In genomic region chr11:66643745-66644437, GRCh38 we compare ENCODE assay signal across 10 cellular contexts. TPM values are rescaled to one million over a fixed set of nuclear protein-coding genes. Genes with fewer than 3 reads are reported as not detected.
DNase-seq lines count a peak whose midpoint lies in the region; ATAC-seq lines count a peak whose summit lies in the region.
"Had no signal": no experiment of that assay in that cellular context is flagged by ENCODE, and none has a peak within 500 bp of the region (broad histone marks: within the 10 kb centered on the region; RNA-seq: fewer than 3 reads in every experiment).

No MANE protein-coding gene starts in this region.

- no peak for DNase-seq in stimulated activated naive CD8-positive, alpha-beta T cell treated with anti-CD3 and anti-CD28 coated beads, Interleukin-15, Interleukin-2, amounts not matched to agents 100 U/mL and 50 U/mL, for 24 hours
- no peak for DNase-seq in activated T-helper 2 cell treated with anti-CD3 and anti-CD28 coated beads, Interferon-gamma antibody, Interleukin-2, Interleukin-4, amounts not matched to agents 10 μg/mL and 5 μg/mL and 100 μg/mL, durations not matched to agents 14 hours and 24 hours and 36 hours (ENCODE audit: low spot score)
- DNase-seq in Karpas-422: no peak
- DNase-seq: foreskin melanocyte, NCI-H1436 had no signal

- H3K4me1 ChIP-seq in iPS-15b (ENCODE audit: control insufficient read depth, insufficient read depth, low read length) (peaks cover 11% of the 10 kb centered on the region), Karpas-422 (ENCODE audit: low read length) (peaks cover 42% of the 10 kb centered on the region)

- no peak overlapping the region for H3K27ac ChIP-seq in Karpas-422 (ENCODE audit: low read length)
- H3K27ac ChIP-seq: ascending aorta had no signal

- H3K4me2 ChIP-seq in Karpas-422 (ENCODE audit: low read depth, low read length, poor library complexity, severe bottlenecking): no peak overlapping the region

- no peak for ATAC-seq in stimulated activated naive CD8-positive, alpha-beta T cell treated with anti-CD3 and anti-CD28 coated beads, Interleukin-15, Interleukin-2, amounts not matched to agents 100 U/mL and 50 U/mL, for 24 hours
- no peak for ATAC-seq in HG03095 (IDR thresholded peaks at IDR 0.05; ENCODE audit: unreplicated experiment)
- ATAC-seq: Panc1 had no signal

- H2AFZ ChIP-seq in Karpas-422 (ENCODE audit: low read length): no peak overlapping the region

- no peaks in the 10 kb centered on the region for H3K9me2 ChIP-seq in Karpas-422 (replicated peaks; ENCODE audit: insufficient read depth, low read length)

- no peak overlapping the region for H3K27ac Mint-ChIP-seq in stimulated activated naive CD8-positive, alpha-beta T cell treated with anti-CD3 and anti-CD28 coated beads, Interleukin-15, Interleukin-2, amounts not matched to agents 100 ng/mL and 50 ng/mL, for 24 hours
- no peak overlapping the region for H3K27ac Mint-ChIP-seq in activated T-helper 2 cell treated with anti-CD3 and anti-CD28 coated beads, Interferon-gamma antibody, Interleukin-2, Interleukin-4, amounts not matched to agents 10 μg/mL and 5 μg/mL and 100 μg/mL, durations not matched to agents 14 hours and 24 hours and 36 hours

- no peak overlapping the region for H3K4me3 ChIP-seq in iPS-15b (ENCODE audit: low read depth, low read length)
- H3K4me3 ChIP-seq in Karpas-422 (ENCODE audit: low read length): no peak overlapping the region

- peaks cover 77% of the 10 kb centered on the region for H4K20me1 ChIP-seq in Karpas-422 (ENCODE audit: insufficient read depth, low read depth, low read length)

- peaks cover 97% of the 10 kb centered on the region for H3K79me2 ChIP-seq in Karpas-422 (ENCODE audit: low read length)

- H3K9me3 ChIP-seq in iPS-15b (ENCODE audit: control insufficient read depth, insufficient read depth, low read length): no peaks in the 10 kb centered on the region
- H3K9me3 ChIP-seq in Karpas-422 (ENCODE audit: low read length): no peaks in the 10 kb centered on the region
- H3K9me3 ChIP-seq: ascending aorta had no signal

- peak overlapping the region; percentile 90 for H3K4me3 Mint-ChIP-seq in stimulated activated naive CD8-positive, alpha-beta T cell treated with anti-CD3 and anti-CD28 coated beads, Interleukin-15, Interleukin-2, amounts not matched to agents 100 ng/mL and 50 ng/mL, for 24 hours
- no peak overlapping the region for H3K4me3 Mint-ChIP-seq in activated T-helper 2 cell treated with anti-CD3 and anti-CD28 coated beads, Interferon-gamma antibody, Interleukin-2, Interleukin-4, amounts not matched to agents 10 μg/mL and 5 μg/mL and 100 μg/mL, durations not matched to agents 14 hours and 24 hours and 36 hours (ENCODE audit: low read depth)

- peaks cover 49% of the 10 kb centered on the region for H3K36me3 ChIP-seq in iPS-15b (ENCODE audit: control insufficient read depth, insufficient read depth, low read length)
- peaks cover 88% of the 10 kb centered on the region for H3K36me3 ChIP-seq in Karpas-422 (ENCODE audit: insufficient read depth, low read length)

- no peaks in the 10 kb centered on the region for H3K9me3 Mint-ChIP-seq in stimulated activated naive CD8-positive, alpha-beta T cell treated with anti-CD3 and anti-CD28 coated beads, Interleukin-15, Interleukin-2, amounts not matched to agents 100 ng/mL and 50 ng/mL, for 24 hours
- no peaks in the 10 kb centered on the region for H3K9me3 Mint-ChIP-seq in activated T-helper 2 cell treated with anti-CD3 and anti-CD28 coated beads, Interferon-gamma antibody, Interleukin-2, Interleukin-4, amounts not matched to agents 10 μg/mL and 5 μg/mL and 100 μg/mL, durations not matched to agents 14 hours and 24 hours and 36 hours

- peaks cover 89% of the 10 kb centered on the region for H3K4me1 Mint-ChIP-seq in stimulated activated naive CD8-positive, alpha-beta T cell treated with anti-CD3 and anti-CD28 coated beads, Interleukin-15, Interleukin-2, amounts not matched to agents 100 ng/mL and 50 ng/mL, for 24 hours (ENCODE audit: low read depth)
- peaks cover 71% of the 10 kb centered on the region for H3K4me1 Mint-ChIP-seq in activated T-helper 2 cell treated with anti-CD3 and anti-CD28 coated beads, Interferon-gamma antibody, Interleukin-2, Interleukin-4, amounts not matched to agents 10 μg/mL and 5 μg/mL and 100 μg/mL, durations not matched to agents 14 hours and 24 hours and 36 hours (ENCODE audit: low read depth)

- H3K27me3 ChIP-seq in iPS-15b (ENCODE audit: control insufficient read depth, insufficient read depth, low read length): no peaks in the 10 kb centered on the region
- no peaks in the 10 kb centered on the region for H3K27me3 ChIP-seq in Karpas-422 (ENCODE audit: low read length)
- H3K27me3 ChIP-seq: ascending aorta had no signal

- H3K36me3 Mint-ChIP-seq in stimulated activated naive CD8-positive, alpha-beta T cell treated with anti-CD3 and anti-CD28 coated beads, Interleukin-15, Interleukin-2, amounts not matched to agents 100 ng/mL and 50 ng/mL, for 24 hours (ENCODE audit: low read depth): peaks cover 95% of the 10 kb centered on the region
- H3K36me3 Mint-ChIP-seq in activated T-helper 2 cell treated with anti-CD3 and anti-CD28 coated beads, Interferon-gamma antibody, Interleukin-2, Interleukin-4, amounts not matched to agents 10 μg/mL and 5 μg/mL and 100 μg/mL, durations not matched to agents 14 hours and 24 hours and 36 hours (ENCODE audit: low read depth): peaks cover 94% of the 10 kb centered on the region

- intact Hi-C loops in activated T-helper 2 cell treated with anti-CD3 and anti-CD28 coated beads, Interferon-gamma antibody, Interleukin-2, Interleukin-4, amounts not matched to agents 10 μg/mL and 5 μg/mL and 100 μg/mL, durations not matched to agents 14 hours and 24 hours and 36 hours (cut with micrococcal nuclease): no loop called here

- H3K9ac ChIP-seq in iPS-15b (ENCODE audit: low read depth, low read length): peak overlapping the region; percentile 12
- H3K9ac ChIP-seq in Karpas-422 (ENCODE audit: low read length): no peak overlapping the region

- H3K27me3 Mint-ChIP-seq in stimulated activated naive CD8-positive, alpha-beta T cell treated with anti-CD3 and anti-CD28 coated beads, Interleukin-15, Interleukin-2, amounts not matched to agents 100 ng/mL and 50 ng/mL, for 24 hours: no peaks in the 10 kb centered on the region
- H3K27me3 Mint-ChIP-seq in activated T-helper 2 cell treated with anti-CD3 and anti-CD28 coated beads, Interferon-gamma antibody, Interleukin-2, Interleukin-4, amounts not matched to agents 10 μg/mL and 5 μg/mL and 100 μg/mL, durations not matched to agents 14 hours and 24 hours and 36 hours (ENCODE audit: low read depth): no peaks in the 10 kb centered on the region

RNA-seq across cellular contexts. Expression of gene RBM4, which starts 5.4 kb away (rescaled TPM):
- 125 and 129 TPM in 2 replicates for total RNA-seq in activated T-helper 2 cell treated with anti-CD3 and anti-CD28 coated beads, Interferon-gamma antibody, Interleukin-2, Interleukin-4, amounts not matched to agents 10 μg/mL and 5 μg/mL and 100 μg/mL, durations not matched to agents 14 hours and 24 hours and 36 hours
- 103 and 141 TPM in 2 replicates for total RNA-seq in Karpas-422 (2014; rRNA removed; shearing (Covaris generic); ENCODE audit: low replicate concordance)

RNA-seq across cellular contexts. Expression of gene RBM14, which starts 27.5 kb away (rescaled TPM):
- 188 and 197 TPM in 2 replicates for total RNA-seq in activated T-helper 2 cell treated with anti-CD3 and anti-CD28 coated beads, Interferon-gamma antibody, Interleukin-2, Interleukin-4, amounts not matched to agents 10 μg/mL and 5 μg/mL and 100 μg/mL, durations not matched to agents 14 hours and 24 hours and 36 hours
- 47.9 and 51.3 TPM in 2 replicates for total RNA-seq in Karpas-422 (2014; rRNA removed; shearing (Covaris generic); ENCODE audit: low replicate concordance)

RNA-seq across cellular contexts. Expression of gene RBM4B, which starts 33.8 kb away (rescaled TPM):
- 16.5 and 18.4 TPM in 2 replicates for total RNA-seq in activated T-helper 2 cell treated with anti-CD3 and anti-CD28 coated beads, Interferon-gamma antibody, Interleukin-2, Interleukin-4, amounts not matched to agents 10 μg/mL and 5 μg/mL and 100 μg/mL, durations not matched to agents 14 hours and 24 hours and 36 hours
- 39.5 and 43.2 TPM in 2 replicates for total RNA-seq in Karpas-422 (2014; rRNA removed; shearing (Covaris generic); ENCODE audit: low replicate concordance)

RNA-seq across cellular contexts. Expression of gene CCS, which starts 50.9 kb away (rescaled TPM):
- total RNA-seq in activated T-helper 2 cell treated with anti-CD3 and anti-CD28 coated beads, Interferon-gamma antibody, Interleukin-2, Interleukin-4, amounts not matched to agents 10 μg/mL and 5 μg/mL and 100 μg/mL, durations not matched to agents 14 hours and 24 hours and 36 hours: 30.4 and 31.1 TPM in 2 replicates
- total RNA-seq in Karpas-422 (2014; rRNA removed; shearing (Covaris generic); ENCODE audit: low replicate concordance): 24.6 and 57.6 TPM in 2 replicates

RNA-seq across cellular contexts. Expression of gene CCDC87, which starts 51.0 kb away (rescaled TPM):
- 0.09 and 0.14 TPM in 2 replicates for total RNA-seq in activated T-helper 2 cell treated with anti-CD3 and anti-CD28 coated beads, Interferon-gamma antibody, Interleukin-2, Interleukin-4, amounts not matched to agents 10 μg/mL and 5 μg/mL and 100 μg/mL, durations not matched to agents 14 hours and 24 hours and 36 hours
- total RNA-seq in Karpas-422 (2014; rRNA removed; shearing (Covaris generic); ENCODE audit: low replicate concordance): 0.22 and 0.75 TPM in 2 replicates
